ENCODE assay signal across 25 cellular contexts in genomic region chr18:73942081-73942625, GRCh38.
A peak's percentile ranks its signal among the peaks of the same experiment; 100 is the strongest.
DNase-seq lines count a peak whose midpoint lies in the region; ATAC-seq lines count a peak whose summit lies in the region.
"Had no signal": no experiment of that assay in that cellular context is flagged by ENCODE, and none has a peak within 500 bp of the region (broad histone marks: within the 10 kb centered on the region; RNA-seq: fewer than 3 reads in every experiment).

No MANE protein-coding gene starts in this region.

- no peaks in the 10 kb centered on the region for H3K27me3 ChIP-seq in MG63
- H3K27me3 ChIP-seq: ovary, stomach, tibial nerve had no signal

- H3K4me3 ChIP-seq in MG63 = no peak overlapping the region
- H3K4me3 ChIP-seq: heart right ventricle, ovary, stomach, tibial nerve had no signal

- ATAC-seq in HG03039 (IDR thresholded peaks at IDR 0.05; ENCODE audit: unreplicated experiment) = no peak
- ATAC-seq in stimulated activated naive CD8-positive, alpha-beta T cell treated with anti-CD3 and anti-CD28 coated beads, Interleukin-15, amount 100 ng/mL, for 72 hours = no peak
- ATAC-seq: heart right ventricle, left lobe of liver, natural killer cell, right cardiac atrium, T-cell had no signal

- H3K4me3 Mint-ChIP-seq in stimulated activated naive CD8-positive, alpha-beta T cell treated with anti-CD3 and anti-CD28 coated beads, Interleukin-15, amount 100 ng/mL, for 72 hours = no peak overlapping the region
- H3K4me3 Mint-ChIP-seq: activated naive CD4-positive, alpha-beta T cell treated with anti-CD3 and anti-CD28 coated beads, Interleukin-2, amount 10 ng/mL, durations not matched to agents 7 days and 5 days; natural killer cell; T-cell had no signal

- H3K9me3 ChIP-seq in MG63 = no peaks in the 10 kb centered on the region
- H3K9me3 ChIP-seq: heart right ventricle, ovary, stomach, tibial nerve had no signal

- no peaks in the 10 kb centered on the region for H3K9me3 Mint-ChIP-seq in stimulated activated naive CD8-positive, alpha-beta T cell treated with anti-CD3 and anti-CD28 coated beads, Interleukin-15, amount 100 ng/mL, for 72 hours
- H3K9me3 Mint-ChIP-seq: activated naive CD4-positive, alpha-beta T cell treated with anti-CD3 and anti-CD28 coated beads, Interleukin-2, amount 10 ng/mL, durations not matched to agents 7 days and 5 days; T-cell had no signal

- DNase-seq in DMS53 (lab: John Stamatoyannopoulos, UW) (peak; percentile 98), NCI-H1436 treated with DMSO at 0.1 percent for 48 hours (lab: John Stamatoyannopoulos, UW) (peak; percentile 38), NCI-H748 treated with DMSO at 0.1 percent for 48 hours (lab: John Stamatoyannopoulos, UW) (peak; percentile 83), left kidney (ENCODE audit: low read depth, low spot score) (peak; percentile 31), MG63 (no peak)
- no peak for DNase-seq in central memory CD4-positive, alpha-beta T cell
- no peak for DNase-seq in stimulated activated naive CD8-positive, alpha-beta T cell treated with anti-CD3 and anti-CD28 coated beads, Interleukin-15, amount 100 ng/mL, for 72 hours
- DNase-seq: activated naive CD4-positive, alpha-beta T cell treated with anti-CD3 and anti-CD28 coated beads, Interleukin-2, amount 10 ng/mL, durations not matched to agents 7 days and 5 days; activated T-cell treated with anti-CD3 and anti-CD28 coated beads, Interleukin-2, amount 50 U/mL, for 48 hours; AML-193; caudate nucleus; heart right ventricle; natural killer cell; NCI-H2107; NCI-H82; OCI-M1; ovary; right cardiac atrium; stimulated activated CD4-positive, alpha-beta T cell treated with anti-CD3 and anti-CD28 coated beads, Interleukin-12 subunit alpha, Interleukin-12 subunit beta, amount 100 ng/mL, for 4 hours; stimulated activated CD4-positive, alpha-beta T cell treated with anti-CD3 and anti-CD28 coated beads, Interleukin-4, amount 100 ng/mL, for 4 hours; stomach; T-cell had no signal

- H3K27ac Mint-ChIP-seq in stimulated activated naive CD8-positive, alpha-beta T cell treated with anti-CD3 and anti-CD28 coated beads, Interleukin-15, amount 100 ng/mL, for 72 hours = no peak overlapping the region
- H3K27ac Mint-ChIP-seq: activated naive CD4-positive, alpha-beta T cell treated with anti-CD3 and anti-CD28 coated beads, Interleukin-2, amount 10 ng/mL, durations not matched to agents 7 days and 5 days; natural killer cell; T-cell had no signal

- H3K4me1 Mint-ChIP-seq in stimulated activated naive CD8-positive, alpha-beta T cell treated with anti-CD3 and anti-CD28 coated beads, Interleukin-15, amount 100 ng/mL, for 72 hours = no peaks in the 10 kb centered on the region
- H3K4me1 Mint-ChIP-seq: activated naive CD4-positive, alpha-beta T cell treated with anti-CD3 and anti-CD28 coated beads, Interleukin-2, amount 10 ng/mL, durations not matched to agents 7 days and 5 days; natural killer cell; T-cell had no signal

- no peaks in the 10 kb centered on the region for H3K36me3 ChIP-seq in MG63
- H3K36me3 ChIP-seq: heart right ventricle, ovary, stomach, tibial nerve had no signal

- H3K27me3 Mint-ChIP-seq in stimulated activated naive CD8-positive, alpha-beta T cell treated with anti-CD3 and anti-CD28 coated beads, Interleukin-15, amount 100 ng/mL, for 72 hours = no peaks in the 10 kb centered on the region
- H3K27me3 Mint-ChIP-seq: activated naive CD4-positive, alpha-beta T cell treated with anti-CD3 and anti-CD28 coated beads, Interleukin-2, amount 10 ng/mL, durations not matched to agents 7 days and 5 days had no signal

Comparison
In these comparisons a context has a peak if more than half of its experiments do, and no peak if none do; other contexts are left out.
1. DNase-seq: peak in DMS53 (single experiment), NCI-H1436 treated with DMSO at 0.1 percent for 48 hours (single experiment), NCI-H748 treated with DMSO at 0.1 percent for 48 hours (single experiment) and left kidney (single experiment); none in central memory CD4-positive, alpha-beta T cell (single experiment), MG63 (single experiment) and stimulated activated naive CD8-positive, alpha-beta T cell treated with anti-CD3 and anti-CD28 coated beads, Interleukin-15, amount 100 ng/mL, for 72 hours (0 of 2).